ENCODE assay signal across 28 cellular contexts in genomic region chr2:222882484-222882928, GRCh38. TPM values are rescaled to one million over a fixed set of nuclear protein-coding genes. Genes with fewer than 3 reads are reported as not detected.
DNase-seq lines count a peak whose midpoint lies in the region; ATAC-seq and TF ChIP-seq lines count a peak whose summit lies in the region.
"Had no signal": no experiment of that assay in that cellular context is flagged by ENCODE, and none has a peak within 500 bp of the region (broad histone marks: within the 10 kb centered on the region; RNA-seq: fewer than 3 reads in every experiment).

No MANE protein-coding gene starts in this region.

- H3K4me1 ChIP-seq in left ventricle myocardium inferior (peaks cover 90% of the 10 kb centered on the region), RWPE2 (ENCODE audit: insufficient read depth, poor library complexity, severe bottlenecking) (peaks cover 88% of the 10 kb centered on the region), stomach (peaks cover 50 to 98% (median 75%) of the 10 kb centered on the region in 4 donors)

- ATAC-seq in RWPE2 (ENCODE audit: low read depth) = peak; percentile 15; the same call in 2 of the 3 replicates
- ATAC-seq in HG03521 (IDR thresholded peaks at IDR 0.05; ENCODE audit: unreplicated experiment) = no peak
- ATAC-seq: activated CD8-positive, alpha-beta T cell treated with anti-CD3 and anti-CD28 coated beads, Interleukin-2, amount 10 ng/mL, durations not matched to agents 7 days and 5 days; K562; Panc1; sciatic nerve had no signal

- intact Hi-C loops in left ventricle myocardium inferior (cut with micrococcal nuclease) (no loop called here), cardiac septum (cut with DNase I) (no loop called here), stomach (cut with DNase I; ENCODE audit: low total_unique reads) (no loop called here)

- H3K27me3 ChIP-seq in left ventricle myocardium inferior (ENCODE audit: low read depth) (no peaks in the 10 kb centered on the region), RWPE2 (ENCODE audit: insufficient read depth, poor library complexity, severe bottlenecking) (no peaks in the 10 kb centered on the region), stomach (no peaks in the 10 kb centered on the region)
- H3K27me3 ChIP-seq: adrenal gland, dorsolateral prefrontal cortex, MG63, SJCRH30, tibial artery had no signal

- TF ChIP-seq EP300 in stomach (IDR thresholded peaks at IDR 0.05) = no peak

- H3K36me3 ChIP-seq in left ventricle myocardium inferior (no peaks in the 10 kb centered on the region), RWPE2 (ENCODE audit: low read depth) (peaks cover 22% of the 10 kb centered on the region), stomach (no peaks in the 10 kb centered on the region)
- H3K36me3 ChIP-seq: adrenal gland, MG63, tibial artery had no signal

- TF ChIP-seq POLR2A in stomach (IDR thresholded peaks at IDR 0.05) = no peak

- no peak overlapping the region for H3K4me3 ChIP-seq in left ventricle myocardium inferior
- no peak overlapping the region for H3K4me3 ChIP-seq in RWPE2 (ENCODE audit: severe bottlenecking)
- H3K4me3 ChIP-seq in stomach = no peak overlapping the region
- H3K4me3 ChIP-seq: adrenal gland, dorsolateral prefrontal cortex, K562, MG63, SJCRH30, tibial artery had no signal

- H3K27ac ChIP-seq in left ventricle myocardium inferior (replicated peaks) (peak overlapping the region; percentile 60), RWPE2 (ENCODE audit: poor library complexity, severe bottlenecking) (peak overlapping the region; percentile 48), stomach (peak overlapping the region in 4 of 5 donors; percentile 4 to 31 (median 10))
- H3K27ac ChIP-seq: adrenal gland, dorsolateral prefrontal cortex, SJCRH30, tibial artery had no signal

- no peak for DNase-seq in left ventricle myocardium inferior
- no peak for DNase-seq in cardiac septum (ENCODE audit: low spot score)
- no peak for DNase-seq in RWPE2 (ENCODE audit: low spot score)
- DNase-seq in iPS-NIHi11 (ENCODE audit: low spot score) = peak; percentile 20
- DNase-seq in stomach = peak; percentile 50
- DNase-seq in nucleus accumbens (lab: John Stamatoyannopoulos, UW) = no peak
- DNase-seq in activated gamma-delta T cell treated with Interleukin-2 at 50 U/mL for 16 hours = no peak
- DNase-seq: activated CD4-positive, alpha-beta T cell treated with anti-CD3 and anti-CD28 coated beads for 4 hours; activated CD8-positive, alpha-beta T cell treated with anti-CD3 and anti-CD28 coated beads, Interleukin-2, amount 10 ng/mL, durations not matched to agents 7 days and 5 days; activated naive CD4-positive, alpha-beta T cell treated with anti-CD3 and anti-CD28 coated beads, Interleukin-2, amount 10 ng/mL, durations not matched to agents 7 days and 5 days; CD4-positive, alpha-beta memory T cell; dorsolateral prefrontal cortex; HCEC 1CT; MG63; NCI-H1105; NCI-H187; NCI-H2227 treated with DMSO at 0.1 percent for 48 hours; posterior cingulate gyrus; SJCRH30; stimulated activated CD4-positive, alpha-beta T cell treated with anti-CD3 and anti-CD28 coated beads, Interleukin-12 subunit alpha, Interleukin-12 subunit beta, amount 100 ng/mL, for 4 hours; stimulated activated CD4-positive, alpha-beta T cell treated with anti-CD3 and anti-CD28 coated beads, Interleukin-2, amount 100 ng/mL, for 48 hours; SW 1271; tibial artery had no signal

- TF ChIP-seq CTCF in left ventricle myocardium inferior (IDR thresholded peaks at IDR 0.05; ENCODE audit: borderline replicate concordance) (no peak), RWPE2 (IDR thresholded peaks at IDR 0.05; ENCODE audit: poor library complexity, severe bottlenecking) (no peak), stomach (IDR thresholded peaks at IDR 0.05) (peak in 1 of 7 experiments; percentile 10)

- H3K9me3 ChIP-seq in left ventricle myocardium inferior (replicated peaks) = no peaks in the 10 kb centered on the region
- H3K9me3 ChIP-seq in RWPE2 (ENCODE audit: severe bottlenecking) = no peaks in the 10 kb centered on the region
- H3K9me3 ChIP-seq in stomach = no peaks in the 10 kb centered on the region
- H3K9me3 ChIP-seq: adrenal gland, MG63, SJCRH30, tibial artery had no signal

- WGBS in stomach, 5 donors = 46 to 74% (median 56%) methylated on average over 6 of the region's 6 CpGs

RNA-seq across cellular contexts. Expression of gene ACSL3, which starts 21.7 kb away (rescaled TPM):
- total RNA-seq in left ventricle myocardium inferior = 50.1 TPM
- 37.4 TPM for total RNA-seq in cardiac septum
- 100 to 1,000 TPM in 2 of 5 donors, 10 to 100 TPM in 3; 13.4 to 234 (median 92.4) TPM for total RNA-seq in stomach
- 10 to 100 TPM; 10.5 to 18.7 (median 17.7) TPM for polyA plus RNA-seq in stomach

Comparison
In these comparisons a context has a peak if more than half of its experiments do, and no peak if none do; other contexts are left out.
1. DNase-seq: peak in iPS-NIHi11 (single experiment) and stomach (single experiment); none in left ventricle myocardium inferior (single experiment), cardiac septum (single experiment), RWPE2 (single experiment), nucleus accumbens (0 of 56) and activated gamma-delta T cell treated with Interleukin-2 at 50 U/mL for 16 hours (single experiment).
2. H3K27ac ChIP-seq: peak in every context shown above with its lines; median percentile 60 in left ventricle myocardium inferior; 48 in RWPE2; 10 in stomach.